In the genomic region with DNA sequence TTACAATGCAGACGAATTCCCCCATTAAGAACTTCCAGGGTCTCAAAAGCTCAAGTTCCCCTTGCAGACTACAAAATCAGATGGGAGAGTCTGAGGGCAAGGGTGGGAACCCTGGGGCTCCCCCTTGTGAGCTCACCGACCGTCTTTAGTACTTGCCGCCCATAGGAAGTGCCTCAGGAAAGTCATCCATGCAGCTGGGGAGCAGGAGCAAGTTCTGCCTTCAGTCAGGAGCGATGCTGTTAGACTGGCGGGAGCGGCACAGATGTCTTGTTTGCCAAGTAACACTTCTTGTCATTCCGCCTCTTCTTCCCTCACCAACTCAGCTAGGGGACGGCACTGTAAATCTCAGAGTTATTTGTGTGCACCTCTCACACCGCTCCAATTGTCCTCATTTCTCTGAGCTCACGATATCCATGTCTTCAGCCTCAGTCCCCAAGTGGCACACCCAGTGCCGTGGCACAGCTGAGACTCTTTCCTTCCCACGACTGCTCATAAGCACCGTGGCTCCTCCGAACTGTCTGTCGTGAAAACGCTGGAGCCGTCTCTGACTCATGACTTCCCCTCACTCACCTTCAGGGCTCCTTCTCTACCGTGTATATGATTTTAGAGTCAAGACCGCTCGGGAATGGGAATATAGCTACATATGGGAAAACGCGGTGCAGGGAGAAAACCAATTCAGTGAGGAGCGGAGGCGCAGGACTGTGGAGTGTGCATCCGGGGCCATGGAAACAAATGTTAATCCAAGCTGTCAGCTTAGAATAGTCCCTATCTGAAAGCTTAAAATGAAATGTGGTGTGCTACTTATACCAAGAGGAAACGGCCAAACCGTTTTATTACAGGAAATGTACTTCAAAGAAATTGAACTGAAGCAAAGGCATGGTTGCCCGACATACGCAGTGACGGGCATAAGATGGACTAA, we compare ENCODE assay signal across 8 cellular contexts. TPM values are rescaled to one million over a fixed set of nuclear protein-coding genes. Genes with fewer than 3 reads are reported as not detected.
A peak's percentile ranks its signal among the peaks of the same experiment; 100 is the strongest.
DNase-seq lines count a peak whose midpoint lies in the region; ATAC-seq, FAIRE-seq and TF ChIP-seq lines count a peak whose summit lies in the region.

No MANE protein-coding gene starts in this region.

- H3K4me2 ChIP-seq in DOHH2 (ENCODE audit: low read length) = peak overlapping the region; percentile 44

- H3K27me3 ChIP-seq in DOHH2 (ENCODE audit: control insufficient read depth, low read length) = no peaks in the 10 kb centered on the region

- H3K36me3 ChIP-seq in DOHH2 (ENCODE audit: control insufficient read depth, low read length) = peaks cover 5% of the 10 kb centered on the region; the same call in 1 of the 2 replicates

- DNase-seq in activated CD8-positive, alpha-beta memory T cell treated with anti-CD3 and anti-CD28 coated beads, Interleukin-2, amount 10 ng/mL, durations not matched to agents 7 days and 5 days = peak; percentile 84
- DNase-seq in naive thymus-derived CD8-positive, alpha-beta T cell = peak; percentile 23 to 74 (median 44)
- DNase-seq in C1 segment of cervical spinal cord (lab: John Stamatoyannopoulos, UW) (no peak), frontal cortex (ENCODE audit: low spot score in 2 of 2) (no peak), cortex of kidney (lab: John Stamatoyannopoulos, UW) (no peak)

- H3K4me3 Mint-ChIP-seq in activated CD8-positive, alpha-beta memory T cell treated with anti-CD3 and anti-CD28 coated beads, Interleukin-2, amount 10 ng/mL, durations not matched to agents 7 days and 5 days = peak overlapping the region; percentile 94
- H3K4me3 Mint-ChIP-seq in naive thymus-derived CD8-positive, alpha-beta T cell = peak overlapping the region; percentile 89 to 99 (median 96)

- H4K20me1 ChIP-seq in DOHH2 (ENCODE audit: control insufficient read depth, insufficient read depth, low read depth, low read length) = no peaks in the 10 kb centered on the region

- no peaks in the 10 kb centered on the region for H3K27me3 Mint-ChIP-seq in activated CD8-positive, alpha-beta memory T cell treated with anti-CD3 and anti-CD28 coated beads, Interleukin-2, amount 10 ng/mL, durations not matched to agents 7 days and 5 days
- peaks cover 0 to 2% (median 0%) of the 10 kb centered on the region in 5 donors for H3K27me3 Mint-ChIP-seq in naive thymus-derived CD8-positive, alpha-beta T cell

- no peaks in the 10 kb centered on the region for H3K79me2 ChIP-seq in DOHH2 (ENCODE audit: control insufficient read depth, low read length)

- H3K9me2 ChIP-seq in DOHH2 (replicated peaks; ENCODE audit: control insufficient read depth, low read length) = no peaks in the 10 kb centered on the region

- H3K4me3 ChIP-seq in DOHH2 (ENCODE audit: low read length) = peak overlapping the region; percentile 31; the same call in 1 of the 2 replicates

- ATAC-seq in HG03135 (IDR thresholded peaks at IDR 0.05; ENCODE audit: unreplicated experiment) (peak; percentile 39), HG03342 (IDR thresholded peaks at IDR 0.05; ENCODE audit: unreplicated experiment) (no peak)
- ATAC-seq in activated CD8-positive, alpha-beta memory T cell treated with anti-CD3 and anti-CD28 coated beads, Interleukin-2, amount 10 ng/mL, durations not matched to agents 7 days and 5 days = peak; percentile 81
- peak; percentile 64 to 66 for ATAC-seq in naive thymus-derived CD8-positive, alpha-beta T cell

- H3K27ac Mint-ChIP-seq in activated CD8-positive, alpha-beta memory T cell treated with anti-CD3 and anti-CD28 coated beads, Interleukin-2, amount 10 ng/mL, durations not matched to agents 7 days and 5 days = peak overlapping the region; percentile 100
- H3K27ac Mint-ChIP-seq in naive thymus-derived CD8-positive, alpha-beta T cell = peak overlapping the region; percentile 93 to 100 (median 98)

- peaks cover 80% of the 10 kb centered on the region for H3K4me1 Mint-ChIP-seq in activated CD8-positive, alpha-beta memory T cell treated with anti-CD3 and anti-CD28 coated beads, Interleukin-2, amount 10 ng/mL, durations not matched to agents 7 days and 5 days
- H3K4me1 Mint-ChIP-seq in naive thymus-derived CD8-positive, alpha-beta T cell = peaks cover 46 to 97% (median 89%) of the 10 kb centered on the region in 4 donors

- H3K36me3 Mint-ChIP-seq in activated CD8-positive, alpha-beta memory T cell treated with anti-CD3 and anti-CD28 coated beads, Interleukin-2, amount 10 ng/mL, durations not matched to agents 7 days and 5 days = peaks cover 66% of the 10 kb centered on the region
- H3K36me3 Mint-ChIP-seq in naive thymus-derived CD8-positive, alpha-beta T cell = peaks cover 0 to 31% (median 25%) of the 10 kb centered on the region in 3 donors

- peaks cover 7% of the 10 kb centered on the region for H3K9me3 Mint-ChIP-seq in activated CD8-positive, alpha-beta memory T cell treated with anti-CD3 and anti-CD28 coated beads, Interleukin-2, amount 10 ng/mL, durations not matched to agents 7 days and 5 days (ENCODE audit: low read depth)
- H3K9me3 Mint-ChIP-seq in naive thymus-derived CD8-positive, alpha-beta T cell = peaks cover 0 to 3% (median under 1%) of the 10 kb centered on the region in 9 donors

- POLR2A ChIA-PET in naive thymus-derived CD8-positive, alpha-beta T cell (lab: Charles Lee) = interaction anchor here (0.6 to 5.4 kb wide), 30 partner anchors 10 to 865 kb away, joined by 3 to 71 read pairs (median 4); partner anchors contain the start of genes NCK2 and UXS1

- no peak for FAIRE-seq in frontal cortex (lab: Jason Lieb, UNC)

- H3K4me1 ChIP-seq in DOHH2 (ENCODE audit: control insufficient read depth, low read length) = peaks cover 30% of the 10 kb centered on the region

- H3K27ac ChIP-seq in DOHH2 (ENCODE audit: low read depth, low read length) = peak overlapping the region; percentile 25; the same call in 1 of the 2 replicates

- CTCF ChIA-PET in activated CD8-positive, alpha-beta memory T cell treated with anti-CD3 and anti-CD28 coated beads, Interleukin-2, amount 10 ng/mL, durations not matched to agents 7 days and 5 days (lab: Charles Lee) = interaction anchor here (0.7 to 6.0 kb wide), 16 partner anchors 12 to 400 kb away, joined by 3 to 45 read pairs (median 3); no protein-coding TSS in a partner anchor

- TF ChIP-seq CTCF in DOHH2 (IDR thresholded peaks at IDR 0.05; ENCODE audit: low read depth, low read length, poor library complexity, severe bottlenecking) = no peak

- no peaks in the 10 kb centered on the region for H3K9me3 ChIP-seq in DOHH2 (ENCODE audit: control insufficient read depth, insufficient read depth, low read length)

- H3F3A ChIP-seq in DOHH2 (ENCODE audit: control insufficient read depth, insufficient read depth) = no peaks in the 10 kb centered on the region

RNA-seq across cellular contexts. Expression of gene UXS1, which starts 34.0 kb away (rescaled TPM):
- total RNA-seq in activated CD8-positive, alpha-beta memory T cell treated with anti-CD3 and anti-CD28 coated beads, Interleukin-2, amount 10 ng/mL, durations not matched to agents 7 days and 5 days = 100 to 1,000 TPM in 1 of 2 experiments, 10 to 100 TPM in 1; 90.0 to 115 TPM
- total RNA-seq in naive thymus-derived CD8-positive, alpha-beta T cell = 100 to 1,000 TPM; 186 to 187 TPM
- 100 to 1,000 TPM in 1 of 3 donors, 10 to 100 TPM in 2; 56.4 to 108 (median 74.9) TPM for polyA plus RNA-seq in naive thymus-derived CD8-positive, alpha-beta T cell
- total RNA-seq in frontal cortex = 70.1 TPM

Comparison
In these comparisons a context has a peak if more than half of its experiments do, and no peak if none do; other contexts are left out.
1. DNase-seq: peak in activated CD8-positive, alpha-beta memory T cell treated with anti-CD3 and anti-CD28 coated beads, Interleukin-2, amount 10 ng/mL, durations not matched to agents 7 days and 5 days (single experiment) and naive thymus-derived CD8-positive, alpha-beta T cell (10 of 10); none in C1 segment of cervical spinal cord (0 of 14), frontal cortex (0 of 2) and cortex of kidney (single experiment).